ENCODE assay signal across 9 cellular contexts in the genomic region with DNA sequence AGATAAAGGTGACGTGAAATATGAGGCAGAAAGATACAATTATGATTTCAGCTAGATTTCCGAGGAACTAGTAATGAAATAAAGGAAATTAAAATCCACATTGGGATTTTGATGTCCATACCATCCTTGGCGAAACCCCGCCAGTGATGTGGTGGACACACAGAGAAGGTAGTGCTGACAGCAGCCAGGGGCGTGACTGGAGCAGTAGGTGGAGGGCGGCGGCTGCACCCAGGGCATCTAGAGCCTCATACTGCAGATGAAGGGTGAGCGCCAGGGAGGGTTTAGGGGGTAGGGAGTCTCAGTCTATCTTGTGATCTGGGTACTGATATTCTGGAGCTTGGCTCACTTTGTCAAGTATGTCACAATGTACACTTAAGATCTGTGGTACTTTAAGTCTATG.
"Had no signal": no experiment of that assay in that cellular context is flagged by ENCODE, and none has a peak within 500 bp of the region (broad histone marks: within the 10 kb centered on the region; RNA-seq: fewer than 3 reads in every experiment).

No MANE protein-coding gene starts in this region.

- ATAC-seq: HCT116, HepG2 had no signal

- H3K4me3 Mint-ChIP-seq: HFFc6, IgD-negative memory B cell had no signal

- H3K36me3 Mint-ChIP-seq: IgD-negative memory B cell had no signal

- H3K27ac ChIP-seq: GM23248, HL-60 had no signal

- H3K27me3 Mint-ChIP-seq: IgD-negative memory B cell had no signal

- H3K27ac Mint-ChIP-seq: HFFc6, IgD-negative memory B cell had no signal

- H3K9ac ChIP-seq: GM23248 had no signal

- H3K4me1 Mint-ChIP-seq: IgD-negative memory B cell had no signal

- DNase-seq: GM23248, GOT3, H7, HFFc6 had no signal

- H3K36me3 ChIP-seq: HAP-1 had no signal

- H3K4me3 ChIP-seq: GM23248, HAP-1 had no signal

- H2AFZ ChIP-seq: GM23248 had no signal

- H3K4me1 ChIP-seq: HAP-1 had no signal
